ENCODE assay signal across 25 cellular contexts in genomic region chr16:49022351-49022963, GRCh38.
DNase-seq lines count a peak whose midpoint lies in the region; TF ChIP-seq lines count a peak whose summit lies in the region.
"Had no signal": no experiment of that assay in that cellular context is flagged by ENCODE, and none has a peak within 500 bp of the region (broad histone marks: within the 10 kb centered on the region; RNA-seq: fewer than 3 reads in every experiment).

No MANE protein-coding gene starts in this region.

- H3K36me3 Mint-ChIP-seq in endothelial cell (ENCODE audit: low read depth, unreplicated experiment), result no peaks in the 10 kb centered on the region
- H3K36me3 Mint-ChIP-seq in activated naive CD8-positive, alpha-beta T cell treated with anti-CD3 and anti-CD28 coated beads for 36 hours, result no peaks in the 10 kb centered on the region
- H3K36me3 Mint-ChIP-seq: CD14-positive monocyte, immature natural killer cell had no signal

- no peak overlapping the region for H4K91ac ChIP-seq in neuronal stem cell (ENCODE audit: low read depth, low read length, poor library complexity)

- peaks cover 42% of the 10 kb centered on the region for H3K4me1 Mint-ChIP-seq in endothelial cell (ENCODE audit: unreplicated experiment)
- H3K4me1 Mint-ChIP-seq in activated naive CD8-positive, alpha-beta T cell treated with anti-CD3 and anti-CD28 coated beads for 36 hours, result no peaks in the 10 kb centered on the region
- H3K4me1 Mint-ChIP-seq: activated CD4-positive, alpha-beta T cell treated with anti-CD3 and anti-CD28 coated beads, Interleukin-2, amount 10 ng/mL, durations not matched to agents 7 days and 5 days; CD14-positive monocyte; immature natural killer cell had no signal

- H3K4me2 ChIP-seq in neuronal stem cell (ENCODE audit: insufficient read depth, low read length, poor library complexity, severe bottlenecking), result no peak overlapping the region
- H3K4me2 ChIP-seq: PC-9 had no signal

- no peak overlapping the region for H2BK5ac ChIP-seq in neuronal stem cell (ENCODE audit: low read length)

- no peaks in the 10 kb centered on the region for H3K9me3 ChIP-seq in neuronal stem cell (replicated peaks in 1 of 2; ENCODE audit: control insufficient read depth in 2 of 2, insufficient read depth in 1 of 2, low read depth in 1 of 2, low read length in 2 of 2)
- H3K9me3 ChIP-seq: left lung, thoracic aorta, uterus had no signal

- H3K27me3 ChIP-seq in neuronal stem cell (ENCODE audit: control insufficient read depth in 3 of 3, insufficient read depth in 3 of 3, low read depth in 1 of 3, low read length in 3 of 3), result no peaks in the 10 kb centered on the region
- H3K27me3 ChIP-seq: uterus had no signal

- H3K18ac ChIP-seq in neuronal stem cell (ENCODE audit: low read length), result peak overlapping the region; percentile 68

- peaks cover 2 to 27% of the 10 kb centered on the region in 2 donors for H3K4me1 ChIP-seq in neuronal stem cell (ENCODE audit: control insufficient read depth in 2 of 2, insufficient read depth in 1 of 2, low read depth in 1 of 2, low read length in 2 of 2)
- H3K4me1 ChIP-seq: left lung, uterus had no signal

- no peak overlapping the region for H2AK5ac ChIP-seq in neuronal stem cell (ENCODE audit: low read depth, low read length)

- H2BK15ac ChIP-seq in neuronal stem cell (ENCODE audit: low read length), result no peak overlapping the region

- POLR2A ChIA-PET in RWPE1 (lab: Yijun Ruan, JAX; ENCODE audit: low non-redundant PET), result no interaction called here

- DNase-seq in HPDE6-E6E7 (ENCODE audit: extremely low spot score) (peak; percentile 70), RWPE1 (ENCODE audit: low spot score) (peak; percentile 65), endothelial cell (ENCODE audit: low spot score) (no peak), neuronal stem cell (ENCODE audit: low spot score) (no peak), GM03348 (ENCODE audit: low spot score) (no peak)
- DNase-seq in activated effector memory CD4-positive, alpha-beta T cell treated with Interleukin-2 at 50 U/mL for 16 hours, result no peak
- DNase-seq in activated naive CD8-positive, alpha-beta T cell treated with anti-CD3 and anti-CD28 coated beads for 36 hours, result no peak
- DNase-seq: activated CD4-positive, alpha-beta T cell treated with anti-CD3 and anti-CD28 coated beads, Interleukin-2, amount 10 ng/mL, durations not matched to agents 7 days and 5 days; activated T-cell treated with anti-CD3 and anti-CD28 coated beads, Interleukin-2, amount 50 U/mL, for 4 hours; Calu3; cortex of kidney; GOT3; hippocampal formation; immature natural killer cell; KG1; left lung; NCI-H1436 treated with DMSO at 0.1 percent for 48 hours; PC-9; SIG-M5; stimulated activated naive CD4-positive, alpha-beta T cell; SW 1271; T-helper 9 cell had no signal

- H4K8ac ChIP-seq in neuronal stem cell (ENCODE audit: low read depth, low read length), result no peak overlapping the region

- no CpG with 5 or more reads among the region's 12 CpGs for WGBS in neuronal stem cell (ENCODE audit: extremely low coverage in 2 of 2, insufficient read length in 2 of 2, insufficient replicate concordance in 1 of 2), 2 donors

- TF ChIP-seq CTCF in RWPE1 (conservative IDR thresholded peaks at IDR 0.05; ENCODE audit: low read depth) (no peak), endothelial cell (IDR thresholded peaks at IDR 0.05; ENCODE audit: unreplicated experiment) (no peak)

- H3K27ac ChIP-seq in RWPE1 (peak overlapping the region; percentile 93), neuronal stem cell (replicated peaks; ENCODE audit: low read length) (no peak overlapping the region)
- H3K27ac ChIP-seq: left lung, PC-9, thoracic aorta, uterus had no signal

- H3K27ac Mint-ChIP-seq in endothelial cell (ENCODE audit: unreplicated experiment), result peak overlapping the region; percentile 12
- H3K27ac Mint-ChIP-seq in activated naive CD8-positive, alpha-beta T cell treated with anti-CD3 and anti-CD28 coated beads for 36 hours, result no peak overlapping the region
- H3K27ac Mint-ChIP-seq: activated CD4-positive, alpha-beta T cell treated with anti-CD3 and anti-CD28 coated beads, Interleukin-2, amount 10 ng/mL, durations not matched to agents 7 days and 5 days; immature natural killer cell had no signal

- H3K4me3 ChIP-seq in neuronal stem cell (ENCODE audit: low read length in 2 of 2), result no peak overlapping the region
- H3K4me3 ChIP-seq: left lung, PC-9, thoracic aorta, uterus had no signal

- H2AFZ ChIP-seq in neuronal stem cell (ENCODE audit: low read length), result no peak overlapping the region
- H2AFZ ChIP-seq: PC-9 had no signal

- no peaks in the 10 kb centered on the region for H3K36me3 ChIP-seq in neuronal stem cell (replicated peaks in 1 of 2; ENCODE audit: control insufficient read depth in 2 of 2, insufficient read depth in 2 of 2, low read length in 2 of 2)
- H3K36me3 ChIP-seq: left lung, thoracic aorta, uterus had no signal

- H3K4ac ChIP-seq in neuronal stem cell (ENCODE audit: low read length), result no peak overlapping the region

- H3K23ac ChIP-seq in neuronal stem cell (ENCODE audit: low read depth, low read length, poor library complexity), result no peak overlapping the region

- H3K27me3 Mint-ChIP-seq in endothelial cell (ENCODE audit: unreplicated experiment), result peaks cover 5% of the 10 kb centered on the region
- H3K27me3 Mint-ChIP-seq in activated naive CD8-positive, alpha-beta T cell treated with anti-CD3 and anti-CD28 coated beads for 36 hours, result peaks cover 9% of the 10 kb centered on the region
- H3K27me3 Mint-ChIP-seq: activated CD4-positive, alpha-beta T cell treated with anti-CD3 and anti-CD28 coated beads, Interleukin-2, amount 10 ng/mL, durations not matched to agents 7 days and 5 days had no signal

- CTCF ChIA-PET in RWPE1 (lab: Yijun Ruan, JAX), result interaction anchor here (0.7 kb wide), 1 partner anchor 68 kb away, joined by 3 read pairs; no protein-coding TSS in a partner anchor

- no peak overlapping the region for H3K14ac ChIP-seq in neuronal stem cell (ENCODE audit: low read length)

- no peak overlapping the region for H3K4me3 Mint-ChIP-seq in endothelial cell (ENCODE audit: unreplicated experiment)
- H3K4me3 Mint-ChIP-seq in activated naive CD8-positive, alpha-beta T cell treated with anti-CD3 and anti-CD28 coated beads for 36 hours, result no peak overlapping the region
- H3K4me3 Mint-ChIP-seq: activated CD4-positive, alpha-beta T cell treated with anti-CD3 and anti-CD28 coated beads, Interleukin-2, amount 10 ng/mL, durations not matched to agents 7 days and 5 days; activated T-cell treated with anti-CD3 and anti-CD28 coated beads, Interleukin-2, amount 50 U/mL, for 4 hours; CD14-positive monocyte; immature natural killer cell had no signal

- H3K9ac ChIP-seq in neuronal stem cell (ENCODE audit: low read depth, low read length, poor library complexity), result no peak overlapping the region

- no peak overlapping the region for H2BK12ac ChIP-seq in neuronal stem cell (ENCODE audit: low read length)

- no peak overlapping the region for H2BK120ac ChIP-seq in neuronal stem cell (ENCODE audit: low read depth, low read length)

- H3K79me1 ChIP-seq in neuronal stem cell (ENCODE audit: low read depth, low read length), result no peaks in the 10 kb centered on the region

- H3K9me3 Mint-ChIP-seq in endothelial cell (ENCODE audit: unreplicated experiment), result no peaks in the 10 kb centered on the region
- H3K9me3 Mint-ChIP-seq in activated naive CD8-positive, alpha-beta T cell treated with anti-CD3 and anti-CD28 coated beads for 36 hours, result no peaks in the 10 kb centered on the region
- H3K9me3 Mint-ChIP-seq: activated CD4-positive, alpha-beta T cell treated with anti-CD3 and anti-CD28 coated beads, Interleukin-2, amount 10 ng/mL, durations not matched to agents 7 days and 5 days; activated T-cell treated with anti-CD3 and anti-CD28 coated beads, Interleukin-2, amount 50 U/mL, for 4 hours had no signal

Comparison
In these comparisons a context has a peak if more than half of its experiments do, and no peak if none do; other contexts are left out.
1. DNase-seq: peak in HPDE6-E6E7 (single experiment) and RWPE1 (single experiment); none in endothelial cell (single experiment), neuronal stem cell (single experiment), activated effector memory CD4-positive, alpha-beta T cell treated with Interleukin-2 at 50 U/mL for 16 hours (single experiment), activated naive CD8-positive, alpha-beta T cell treated with anti-CD3 and anti-CD28 coated beads for 36 hours (single experiment) and GM03348 (single experiment).